8 cellular contexts compared by ENCODE assay signal in genomic region chr12:121805171-121805687, GRCh38. TPM values are rescaled to one million over a fixed set of nuclear protein-coding genes. Genes with fewer than 3 reads are reported as not detected.
DNase-seq lines count a peak whose midpoint lies in the region; ATAC-seq and TF ChIP-seq lines count a peak whose summit lies in the region.

No MANE protein-coding gene starts in this region.

- peak overlapping the region; percentile 96 for H3K4me3 Mint-ChIP-seq in activated naive CD4-positive, alpha-beta T cell treated with anti-CD3 and anti-CD28 coated beads, Interleukin-2, amount 50 U/mL, for 24 hours
- peak overlapping the region; percentile 97 for H3K4me3 Mint-ChIP-seq in activated B cell treated with CpG ODN at 0.5 μM for 24 hours

- peaks cover 40% of the 10 kb centered on the region for H3K4me1 Mint-ChIP-seq in activated naive CD4-positive, alpha-beta T cell treated with anti-CD3 and anti-CD28 coated beads, Interleukin-2, amount 50 U/mL, for 24 hours
- peaks cover 52% of the 10 kb centered on the region for H3K4me1 Mint-ChIP-seq in activated B cell treated with CpG ODN at 0.5 μM for 24 hours

- POLR2A ChIA-PET in activated B cell treated with CpG ODN at 0.5 μM for 24 hours (lab: Charles Lee) = interaction anchor here (0.7 to 29.6 kb wide), 3 partner anchors 17 to 269 kb away, joined by 5 to 1155 read pairs (median 6); partner anchors contain the start of genes RHOF and SETD1B

- peaks cover 7% of the 10 kb centered on the region for H3K36me3 Mint-ChIP-seq in activated naive CD4-positive, alpha-beta T cell treated with anti-CD3 and anti-CD28 coated beads, Interleukin-2, amount 50 U/mL, for 24 hours
- peaks cover 51% of the 10 kb centered on the region for H3K36me3 Mint-ChIP-seq in activated B cell treated with CpG ODN at 0.5 μM for 24 hours (ENCODE audit: low read depth)

- peak overlapping the region; percentile 58 to 82 for H3K4me3 ChIP-seq in foreskin fibroblast (ENCODE audit: low read depth in 1 of 2, low read length in 2 of 2)

- no peaks in the 10 kb centered on the region for H3K9me3 Mint-ChIP-seq in activated naive CD4-positive, alpha-beta T cell treated with anti-CD3 and anti-CD28 coated beads, Interleukin-2, amount 50 U/mL, for 24 hours
- no peaks in the 10 kb centered on the region for H3K9me3 Mint-ChIP-seq in activated B cell treated with CpG ODN at 0.5 μM for 24 hours

- TF ChIP-seq CTCF in activated B cell treated with CpG ODN at 0.5 μM for 24 hours (IDR thresholded peaks at IDR 0.05) (no peak), foreskin fibroblast (IDR thresholded peaks at IDR 0.05; ENCODE audit: low read depth, low read length) (no peak)

- H3K27ac Mint-ChIP-seq in activated naive CD4-positive, alpha-beta T cell treated with anti-CD3 and anti-CD28 coated beads, Interleukin-2, amount 50 U/mL, for 24 hours = peak overlapping the region; percentile 51
- peak overlapping the region; percentile 98 for H3K27ac Mint-ChIP-seq in activated B cell treated with CpG ODN at 0.5 μM for 24 hours

- ATAC-seq in activated B cell treated with CpG ODN at 0.5 μM for 24 hours (ENCODE audit: low read depth) (no peak), GM18511 (IDR thresholded peaks at IDR 0.05; ENCODE audit: unreplicated experiment) (no peak), HG02798 (IDR thresholded peaks at IDR 0.05; ENCODE audit: poor library complexity, unreplicated experiment) (no peak), HG03196 (IDR thresholded peaks at IDR 0.05; ENCODE audit: unreplicated experiment) (no peak)

- intact Hi-C loops in activated B cell treated with CpG ODN at 0.5 μM for 24 hours (cut with micrococcal nuclease) = no loop called here

- CTCF ChIA-PET in activated B cell treated with CpG ODN at 0.5 μM for 24 hours (lab: Charles Lee) = interaction anchor here (14.3 kb wide), 1 partner anchor 11 kb away, joined by 635 read pairs; the partner anchor contains the start of gene RHOF

- H3K27me3 Mint-ChIP-seq in activated naive CD4-positive, alpha-beta T cell treated with anti-CD3 and anti-CD28 coated beads, Interleukin-2, amount 50 U/mL, for 24 hours = no peaks in the 10 kb centered on the region
- no peaks in the 10 kb centered on the region for H3K27me3 Mint-ChIP-seq in activated B cell treated with CpG ODN at 0.5 μM for 24 hours

- DNase-seq in activated naive CD4-positive, alpha-beta T cell (lab: John Stamatoyannopoulos, UW) = no peak
- DNase-seq in activated B cell treated with CpG ODN at 0.5 μM for 24 hours = no peak
- peak in 1 of 2 donors; percentile 55 for DNase-seq in foreskin fibroblast
- DNase-seq in retina = peak; percentile 72

RNA-seq across cellular contexts. Expression of gene SETD1B, which starts 1.4 kb away (rescaled TPM):
- total RNA-seq in activated B cell treated with CpG ODN at 0.5 μM for 24 hours = 36.0 and 40.3 TPM in 2 replicates

RNA-seq across cellular contexts. Expression of gene RHOF, which starts 11.7 kb away (rescaled TPM):
- 133 and 142 TPM in 2 replicates for total RNA-seq in activated B cell treated with CpG ODN at 0.5 μM for 24 hours

RNA-seq across cellular contexts. Expression of gene HPD, which starts 53.4 kb away (rescaled TPM):
- total RNA-seq in activated B cell treated with CpG ODN at 0.5 μM for 24 hours = not detected in 2 replicates
